Comparison of ENCODE assay signal across 8 cellular contexts in genomic region chrX:79413009-79413408, GRCh38. TPM values are rescaled to one million over a fixed set of nuclear protein-coding genes. Genes with fewer than 3 reads are reported as not detected.
A peak's percentile ranks its signal among the peaks of the same experiment; 100 is the strongest.
DNase-seq lines count a peak whose midpoint lies in the region; ATAC-seq, FAIRE-seq and TF ChIP-seq lines count a peak whose summit lies in the region.

No MANE protein-coding gene starts in this region.

- H3K9me3 ChIP-seq in CD8-positive, alpha-beta T cell (ENCODE audit: low read length): no peaks in the 10 kb centered on the region
- H3K9me3 ChIP-seq in KOPT-K1 (ENCODE audit: insufficient read depth, low read length, poor library complexity, severe bottlenecking) (peaks cover 8% of the 10 kb centered on the region), K562 (replicated peaks; ENCODE audit: control insufficient read depth, insufficient read depth, low read depth, low read length) (no peaks in the 10 kb centered on the region)

- H3K27me3 ChIP-seq in CD8-positive, alpha-beta T cell (ENCODE audit: insufficient read depth, low read length): no peaks in the 10 kb centered on the region
- no peaks in the 10 kb centered on the region for H3K27me3 ChIP-seq in K562 (ENCODE audit: control insufficient read depth in 2 of 2, insufficient read depth in 2 of 2, low read length in 2 of 2)

- H3K9me1 ChIP-seq in K562 (ENCODE audit: control insufficient read depth, insufficient read depth, low read length): no peaks in the 10 kb centered on the region

- TF ChIP-seq RAD21 in K562 (CRISPR knock-in tag; conservative IDR thresholded peaks at IDR 0.05 in 1 of 2, IDR thresholded peaks at IDR 0.05 in 1 of 2): peak in 1 of 2 experiments; percentile 46; a peak in 2 of 4 replicates

- H3K4me1 Mint-ChIP-seq in CD8-positive, alpha-beta T cell (ENCODE audit: low read depth): peaks cover 16% of the 10 kb centered on the region

- 0% methylated on average over 4 of the region's 4 CpGs for WGBS in K562 (ENCODE audit: insufficient coverage, low coverage, missing lambda C conversion rate)

- ATAC-seq in CD8-positive, alpha-beta T cell: no peak
- ATAC-seq in K562 (no peak), GM19463 (IDR thresholded peaks at IDR 0.05; ENCODE audit: unreplicated experiment) (no peak)

- no peak for TF ChIP-seq EP300 in K562 (IDR thresholded peaks at IDR 0.05; ENCODE audit: low read length)

- in situ Hi-C loops in K562 (cut with MboI): no loop called here

- no peaks in the 10 kb centered on the region for H3K36me3 ChIP-seq in CD8-positive, alpha-beta T cell (ENCODE audit: insufficient read depth, low read length)
- H3K36me3 ChIP-seq in KOPT-K1 (ENCODE audit: insufficient read depth, low read length) (no peaks in the 10 kb centered on the region), K562 (ENCODE audit: control insufficient read depth, insufficient read depth, low read length) (no peaks in the 10 kb centered on the region)

- intact Hi-C loops in CD8-positive, alpha-beta T cell (cut with DNase I, micrococcal nuclease): loop anchor here (1.0 to 5.0 kb wide), 7 partner anchors 46 to 858 kb away; partner anchors contain the start of gene ITM2A (in 1 of the 2)
- intact Hi-C loops in K562 (cut with micrococcal nuclease): loop anchor here (5.0 kb wide), 3 partner anchors 46 to 331 kb away; partner anchors contain the start of gene ITM2A

- CTCF ChIA-PET in CD8-positive, alpha-beta T cell (lab: Charles Lee): interaction anchor here (0.7 to 1.9 kb wide), 9 partner anchors 37 to 1207 kb away, joined by 3 to 6 read pairs (median 3); no protein-coding TSS in a partner anchor
- CTCF ChIA-PET in K562 (lab: Yijun Ruan, JAX; ENCODE audit: low intra/inter-chr PET ratio): no interaction called here

- BruUV-seq in K562 (replicated peaks; lab: Mats Ljungman, UMichigan): no TSS peak

- H3K9me3 Mint-ChIP-seq in CD8-positive, alpha-beta T cell: no peaks in the 10 kb centered on the region

- FAIRE-seq in K562 (lab: Jason Lieb, UNC): peak; percentile 52

- H3K27ac ChIP-seq in CD8-positive, alpha-beta T cell (ENCODE audit: low read depth, low read length): no peak overlapping the region
- H3K27ac ChIP-seq in KOPT-K1 (ENCODE audit: low read depth, low read length, poor library complexity, severe bottlenecking): peak overlapping the region; percentile 71
- H3K27ac ChIP-seq in K562 (ENCODE audit: extremely low read depth, low read depth, low read length): no peak overlapping the region

- no peaks in the 10 kb centered on the region for H4K20me1 ChIP-seq in K562 (replicated peaks; ENCODE audit: control insufficient read depth, insufficient read depth, low read length)

- POLR2A ChIA-PET in CD8-positive, alpha-beta T cell (lab: Charles Lee): interaction anchor here (1.4 kb wide), 1 partner anchor 9 kb away, joined by 3 read pairs; no protein-coding TSS in a partner anchor
- POLR2A ChIA-PET in K562 (lab: Yijun Ruan, JAX): no interaction called here

- DNase-seq in CD8-positive, alpha-beta T cell: no peak
- DNase-seq in K562 (ENCODE audit: extremely low read depth in 1 of 4, low spot score in 3 of 4) (peak in 2 of 4 experiments; percentile 7 to 23), medulla oblongata (ENCODE audit: extremely low spot score) (peak; percentile 2), mucosa of gallbladder (ENCODE audit: low spot score) (no peak), NCI-H146 treated with DMSO at 0.1 percent for 48 hours (lab: John Stamatoyannopoulos, UW; ENCODE audit: unreplicated experiment) (no peak), NCI-H1436 (lab: John Stamatoyannopoulos, UW) (no peak)

- no peaks in the 10 kb centered on the region for H3K4me1 ChIP-seq in CD8-positive, alpha-beta T cell (ENCODE audit: insufficient read depth, low read length)
- no peaks in the 10 kb centered on the region for H3K4me1 ChIP-seq in K562 (replicated peaks in 1 of 2; ENCODE audit: control insufficient read depth in 2 of 2, insufficient read depth in 2 of 2, low read length in 2 of 2)

- H3K4me3 Mint-ChIP-seq in CD8-positive, alpha-beta T cell: peak overlapping the region; percentile 67

- no peaks in the 10 kb centered on the region for H3K36me3 Mint-ChIP-seq in CD8-positive, alpha-beta T cell

- peak overlapping the region; percentile 27 for H3K4me3 ChIP-seq in CD8-positive, alpha-beta T cell (ENCODE audit: low read depth, low read length)
- H3K4me3 ChIP-seq in K562: no peak overlapping the region

- H3K27me3 Mint-ChIP-seq in CD8-positive, alpha-beta T cell (ENCODE audit: low read depth): no peaks in the 10 kb centered on the region

- H3K79me2 ChIP-seq in K562 (ENCODE audit: control insufficient read depth, insufficient read depth, low read length): no peaks in the 10 kb centered on the region

- no peak for TF ChIP-seq POLR2A in K562 (conservative IDR thresholded peaks at IDR 0.05)

- H3K9ac ChIP-seq in K562 (ENCODE audit: insufficient read depth in 1 of 2, low read depth in 2 of 2, low read length in 2 of 2): no peak overlapping the region

- H3K27ac Mint-ChIP-seq in CD8-positive, alpha-beta T cell: peak overlapping the region; percentile 32

- no peak overlapping the region for H3K4me2 ChIP-seq in K562 (ENCODE audit: insufficient read depth, low read length)

- H2AFZ ChIP-seq in K562 (ENCODE audit: low read depth, low read length): no peak overlapping the region

- peak; percentile 55 for TF ChIP-seq CTCF in CD8-positive, alpha-beta T cell (IDR thresholded peaks at IDR 0.05)
- TF ChIP-seq CTCF in K562 (IDR thresholded peaks at IDR 0.05 in 2 of 3, conservative IDR thresholded peaks at IDR 0.05 in 1 of 3; ENCODE audit: insufficient read depth in 2 of 3, low read depth in 1 of 3, low read length in 3 of 3): peak in 2 of 3 experiments; percentile 11 to 50; a peak in 3 of 6 replicates

TF ChIP-seq in K562, 482 proteins besides CTCF, POLR2A, EP300 and RAD21 (continues in another document):
- TF ChIP-seq RBM15 (IDR thresholded peaks at IDR 0.05; ENCODE audit: insufficient read depth, low read length): no peak
- TF ChIP-seq ELK3 (CRISPR knock-in tag; IDR thresholded peaks at IDR 0.05): no peak
- TF ChIP-seq RFX7 (CRISPR knock-in tag; IDR thresholded peaks at IDR 0.05): no peak
- no peak for TF ChIP-seq ZNF764 (CRISPR knock-in tag; IDR thresholded peaks at IDR 0.05; ENCODE audit: low read depth)
- TF ChIP-seq ZZZ3 (IDR thresholded peaks at IDR 0.05): no peak
- TF ChIP-seq ADNP (tag; IDR thresholded peaks at IDR 0.05): no peak
- TF ChIP-seq MECOM (CRISPR knock-in tag; IDR thresholded peaks at IDR 0.05): no peak
- TF ChIP-seq SMARCA4 (IDR thresholded peaks at IDR 0.05): no peak
- no peak for TF ChIP-seq ZHX1 (conservative IDR thresholded peaks at IDR 0.05; ENCODE audit: low read length)
- TF ChIP-seq BMI1 (IDR thresholded peaks at IDR 0.05; ENCODE audit: low read length): no peak
- TF ChIP-seq FUS (optimal IDR thresholded peaks at IDR 0.05; ENCODE audit: low read depth, low read length): no peak
- no peak for TF ChIP-seq PML (IDR thresholded peaks at IDR 0.05; ENCODE audit: low read length)

RNA-seq across cellular contexts. Expression of gene ITM2A, which starts 45.9 kb away (rescaled TPM):
- 100 to 1,000 TPM; 123 to 125 TPM for total RNA-seq in CD8-positive, alpha-beta T cell
- 56.8 and 80.7 TPM in 2 replicates for total RNA-seq in K562 (2011; cell fraction: chromatin; rRNA removed; ENCODE audit: low replicate concordance)
- total RNA-seq in K562 (2011; cell fraction: nucleolus; rRNA removed): 85.7 and 111 TPM in 2 replicates
- total RNA-seq in K562 (2011; cell fraction: nucleoplasm; rRNA removed): 94.9 and 106 TPM in 2 replicates
- 29.7 and 36.5 TPM in 2 replicates for total RNA-seq in K562 (2014; rRNA removed)
- total RNA-seq in K562 (2014; rRNA removed; fragmentation: Illumina TruSeq; extraction: Trizol): 49.5 and 56.3 TPM in 2 replicates
- total RNA-seq in K562 (2015; rRNA removed; fragmentation: Illumina TruSeq; extraction: Trizol): 26.2 and 29.4 TPM in 2 replicates
- total RNA-seq in K562 (2021): 57.4 and 58.9 TPM in 2 replicates
- polyA plus RNA-seq in K562 (2011; rRNA removed): 56.8 and 106 TPM in 2 replicates
- 43.2 and 51.6 TPM in 2 replicates for polyA plus RNA-seq in K562 (2011; cell fraction: cytosol; rRNA removed)
- 13.5 and 17.7 TPM in 2 replicates for polyA plus RNA-seq in K562 (2011; cell fraction: nucleus; rRNA removed)
- polyA plus RNA-seq in K562 (2012): 40.0 and 54.8 TPM in 2 replicates
- 62.0 and 63.4 TPM in 2 replicates for polyA plus RNA-seq in K562 (2014; fragmentation: Illumina TruSeq; extraction: Trizol)
- 100 to 1,000 TPM; 105 to 117 TPM for polyA plus RNA-seq in K562 (2014; fragmentation: Nextera tagmentation; extraction: Ambion mirVana)
- polyA plus RNA-seq in K562 (2014; rRNA removed): 47.4 and 61.7 TPM in 2 replicates
- polyA minus RNA-seq in K562 (2011; rRNA and poly(A)+ RNA removed): 56.6 and 97.7 TPM in 2 replicates
- polyA minus RNA-seq in K562 (2011; cell fraction: cytosol; rRNA and poly(A)+ RNA removed): 32.8 and 66.3 TPM in 2 replicates
- 3.1 and 3.2 TPM in 2 replicates for polyA minus RNA-seq in K562 (2011; cell fraction: nucleus; rRNA and poly(A)+ RNA removed)
- 28.1 TPM for total RNA-seq in mucosa of gallbladder
